8 cellular contexts compared by ENCODE assay signal in the genomic region with DNA sequence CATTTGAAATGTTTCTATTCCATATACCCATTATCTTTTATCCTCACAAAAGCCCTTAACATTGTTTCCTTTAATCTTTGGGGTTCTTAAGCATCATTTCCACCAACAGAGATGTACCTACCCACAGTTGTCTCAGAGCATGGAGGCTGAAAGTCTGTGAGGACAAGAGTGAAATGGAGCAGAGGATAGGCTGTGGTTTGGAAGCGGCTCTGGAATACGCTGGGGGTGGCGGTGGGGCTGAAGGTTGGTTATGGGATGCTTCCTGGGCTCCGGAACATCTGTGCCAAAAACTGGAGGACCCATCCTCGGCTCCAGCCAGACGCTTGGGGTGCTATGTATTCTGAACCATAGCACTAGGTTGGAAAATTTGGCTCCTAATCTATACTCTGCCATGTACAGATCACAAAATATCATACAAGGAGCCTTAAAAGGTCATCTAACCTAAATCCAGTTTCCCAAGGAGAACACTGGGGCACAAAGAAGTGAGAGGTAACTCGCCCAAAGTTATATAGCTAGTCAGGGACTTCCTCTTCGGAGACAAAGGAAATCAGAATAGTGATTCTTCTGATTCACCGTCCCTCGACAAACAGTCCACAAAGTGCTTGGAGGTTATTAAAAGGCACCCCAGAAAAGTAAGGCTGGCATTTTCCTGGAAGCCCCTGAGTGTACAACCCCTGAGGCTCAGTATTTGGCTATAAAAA. TPM values are rescaled to one million over a fixed set of nuclear protein-coding genes. Genes with fewer than 3 reads are reported as not detected.
DNase-seq lines count a peak whose midpoint lies in the region; ATAC-seq and TF ChIP-seq lines count a peak whose summit lies in the region.

No MANE protein-coding gene starts in this region.

- H3K27me3 ChIP-seq in HAP-1 (ENCODE audit: low read depth) (no peaks in the 10 kb centered on the region), WERI-Rb-1 (ENCODE audit: insufficient read depth, low read depth, severe bottlenecking) (no peaks in the 10 kb centered on the region)

- H3K27ac ChIP-seq in WERI-Rb-1 (peak overlapping the region; percentile 98), skin epidermis (peak overlapping the region; percentile 85 to 99 (median 94))

- TF ChIP-seq POLR2A in GM18505 (IDR thresholded peaks at IDR 0.05; ENCODE audit: borderline replicate concordance, extremely low read depth, insufficient read depth, insufficient read length), result no peak

- H3K4me1 Mint-ChIP-seq in glutamatergic neuron (ENCODE audit: low read depth, unreplicated experiment), result peaks cover 5% of the 10 kb centered on the region

- in situ Hi-C loops in HAP-1 (cut with MboI; ENCODE audit: low sequenced_read_pairs), result no loop called here

- H3K4me3 ChIP-seq in HAP-1 (peak overlapping the region; percentile 82), WERI-Rb-1 (ENCODE audit: low read depth, low read length) (peak overlapping the region; percentile 75), skin epidermis (peak overlapping the region; percentile 56 to 85 (median 72))

- peaks cover 20% of the 10 kb centered on the region for H3K27me3 Mint-ChIP-seq in glutamatergic neuron (ENCODE audit: unreplicated experiment)

- peak overlapping the region; percentile 97 for H3K27ac Mint-ChIP-seq in glutamatergic neuron (ENCODE audit: unreplicated experiment)

- H3K4me3 Mint-ChIP-seq in glutamatergic neuron (ENCODE audit: unreplicated experiment), result peak overlapping the region; percentile 94

- ATAC-seq in GM21515 (IDR thresholded peaks at IDR 0.05; ENCODE audit: unreplicated experiment), result no peak
- no peak for ATAC-seq in HG03342 (IDR thresholded peaks at IDR 0.05; ENCODE audit: unreplicated experiment)
- no peak for ATAC-seq in GM18505 (IDR thresholded peaks at IDR 0.05; ENCODE audit: unreplicated experiment)

- H3K9me3 Mint-ChIP-seq in glutamatergic neuron (ENCODE audit: unreplicated experiment), result peaks cover 17% of the 10 kb centered on the region

- peaks cover 9% of the 10 kb centered on the region for H3K36me3 Mint-ChIP-seq in glutamatergic neuron (ENCODE audit: unreplicated experiment)

- no peaks in the 10 kb centered on the region for H3K9me3 ChIP-seq in HAP-1
- H3K9me3 ChIP-seq in WERI-Rb-1 (ENCODE audit: severe bottlenecking), result no peaks in the 10 kb centered on the region

- H3K4me1 ChIP-seq in HAP-1, result peaks cover 10% of the 10 kb centered on the region

- no peak for DNase-seq in HAP-1 (ENCODE audit: low spot score in 2 of 2)
- no peak for DNase-seq in WERI-Rb-1
- no peak for DNase-seq in glutamatergic neuron
- no peak for DNase-seq in DMS53 treated with DMSO at 0.1 percent for 48 hours (lab: John Stamatoyannopoulos, UW; ENCODE audit: unreplicated experiment)

- H3K36me3 ChIP-seq in HAP-1 (replicated peaks) (peaks cover 9% of the 10 kb centered on the region), WERI-Rb-1 (peaks cover 22% of the 10 kb centered on the region)

- TF ChIP-seq CTCF in WERI-Rb-1 (IDR thresholded peaks at IDR 0.05; ENCODE audit: low read depth, low read length), result no peak
- TF ChIP-seq CTCF in glutamatergic neuron (IDR thresholded peaks at IDR 0.05; ENCODE audit: partially characterized antibody, unreplicated experiment), result no peak

RNA-seq across cellular contexts. Expression of gene PPP1R3E, which starts 2.5 kb away (rescaled TPM):
- 10.8 TPM for total RNA-seq in glutamatergic neuron (ENCODE audit: unreplicated experiment)

RNA-seq across cellular contexts. Expression of gene BCL2L2, which starts 6.5 kb away (rescaled TPM):
- total RNA-seq in glutamatergic neuron (ENCODE audit: unreplicated experiment), result 32.6 TPM

RNA-seq across cellular contexts. Expression of gene HOMEZ, which starts 14.2 kb away (rescaled TPM):
- total RNA-seq in glutamatergic neuron (ENCODE audit: unreplicated experiment), result 12.2 TPM

RNA-seq across cellular contexts. Expression of gene PABPN1, which starts 21.1 kb away (rescaled TPM):
- total RNA-seq in glutamatergic neuron (ENCODE audit: unreplicated experiment), result 355 TPM

RNA-seq across cellular contexts. Expression of gene SLC22A17, which starts 52.6 kb away (rescaled TPM):
- total RNA-seq in glutamatergic neuron (ENCODE audit: unreplicated experiment), result 70.6 TPM
